23 cellular contexts compared by ENCODE assay signal in genomic region chr22:29830585-29830984, GRCh38. TPM values are rescaled to one million over a fixed set of nuclear protein-coding genes. Genes with fewer than 3 reads are reported as not detected.
DNase-seq lines count a peak whose midpoint lies in the region; ATAC-seq and TF ChIP-seq lines count a peak whose summit lies in the region.
"Had no signal": no experiment of that assay in that cellular context is flagged by ENCODE, and none has a peak within 500 bp of the region (broad histone marks: within the 10 kb centered on the region; RNA-seq: fewer than 3 reads in every experiment).

No MANE protein-coding gene starts in this region.

- ATAC-seq in HG02642 (IDR thresholded peaks at IDR 0.05; ENCODE audit: poor library complexity, unreplicated experiment), result no peak
- ATAC-seq: HCT116; natural killer cell treated with Interleukin-12 subunit alpha and Interleukin-12 subunit beta and Interleukin-15 and Interleukin-18, amount 100 ng/mL, for 72 hours had no signal

- H3K27ac ChIP-seq in mammary epithelial cell (ENCODE audit: insufficient read depth, low read depth, low read length), result no peak overlapping the region

- no peak for TF ChIP-seq CTCF in MCF 10A (IDR thresholded peaks at IDR 0.05; ENCODE audit: unreplicated experiment)
- no peak for TF ChIP-seq CTCF in mammary epithelial cell (conservative IDR thresholded peaks at IDR 0.05 in 1 of 2, IDR thresholded peaks at IDR 0.05 in 1 of 2; ENCODE audit: extremely low read depth in 1 of 2, insufficient read depth in 1 of 2, low read depth in 1 of 2, low read length in 2 of 2)

- POLR2A ChIA-PET in MCF 10A (lab: Yijun Ruan, JAX), result no interaction called here

- H3K36me3 ChIP-seq in mammary epithelial cell (ENCODE audit: insufficient read depth, low read length), result peaks cover 10% of the 10 kb centered on the region

- WGBS in mammary epithelial cell (ENCODE audit: low coverage, missing lambda C conversion rate), result 84% methylated on average over 8 of the region's 8 CpGs

- no peak overlapping the region for H3K4me3 Mint-ChIP-seq in MCF 10A (ENCODE audit: unreplicated experiment)
- H3K4me3 Mint-ChIP-seq: activated naive CD8-positive, alpha-beta T cell treated with anti-CD3 and anti-CD28 coated beads, Interleukin-2, amount 10 ng/mL, durations not matched to agents 7 days and 5 days; activated T-helper 1 cell treated with anti-CD3 and anti-CD28 coated beads, Interleukin-12 subunit alpha, Interleukin-12 subunit beta, Interleukin-2, Interleukin-4 antibody, amounts not matched to agents 30 ng/mL and 10 ng/mL and 1 ng/mL, durations not matched to agents 14 hours and 24 hours and 36 hours; mesothelial cell of epicardium; natural killer cell treated with Interleukin-12 subunit alpha and Interleukin-12 subunit beta and Interleukin-15 and Interleukin-18, amount 100 ng/mL, for 72 hours had no signal

- H3K79me2 ChIP-seq in mammary epithelial cell (ENCODE audit: insufficient read depth, low read length), result peaks cover 13% of the 10 kb centered on the region

- no peak overlapping the region for H3K9ac ChIP-seq in mammary epithelial cell (ENCODE audit: insufficient read depth, low read length)

- intact Hi-C loops in MCF 10A (cut with micrococcal nuclease), result no loop called here
- intact Hi-C loops in mammary epithelial cell (cut with micrococcal nuclease), result no loop called here

- H3K4me3 ChIP-seq in mammary epithelial cell (replicated peaks in 1 of 3; ENCODE audit: insufficient read depth in 1 of 3, low read depth in 2 of 3, low read length in 3 of 3), result no peak overlapping the region

- no peak overlapping the region for H3K4me2 ChIP-seq in mammary epithelial cell (ENCODE audit: insufficient read depth, low read depth, low read length)

- peaks cover 2% of the 10 kb centered on the region for H3K4me1 Mint-ChIP-seq in MCF 10A (ENCODE audit: insufficient read depth, unreplicated experiment)

- dilution Hi-C loops in mammary epithelial cell (cut with HindIII; ENCODE audit: low sequenced_read_pairs), result no loop called here

- H3K27me3 ChIP-seq in mammary epithelial cell (ENCODE audit: insufficient read depth, low read length), result no peaks in the 10 kb centered on the region

- H3K27ac Mint-ChIP-seq in MCF 10A (ENCODE audit: low read depth, unreplicated experiment), result peak overlapping the region; percentile 53
- H3K27ac Mint-ChIP-seq: activated T-helper 1 cell treated with anti-CD3 and anti-CD28 coated beads, Interleukin-12 subunit alpha, Interleukin-12 subunit beta, Interleukin-2, Interleukin-4 antibody, amounts not matched to agents 30 ng/mL and 10 ng/mL and 1 ng/mL, durations not matched to agents 14 hours and 24 hours and 36 hours; mesothelial cell of epicardium; progenitor cell of endocrine pancreas had no signal

- in situ Hi-C loops in mammary epithelial cell (cut with MboI; ENCODE audit: low sequenced_read_pairs in 2 of 2), result no loop called here

- BruUV-seq in MCF 10A (replicated peaks; lab: Mats Ljungman, UMichigan) (no TSS peak), mammary epithelial cell (replicated peaks; lab: Mats Ljungman, UMichigan) (no TSS peak)

- H3K36me3 Mint-ChIP-seq in MCF 10A (ENCODE audit: insufficient read depth, unreplicated experiment), result peaks cover 41% of the 10 kb centered on the region

- no peaks in the 10 kb centered on the region for H3K9me3 Mint-ChIP-seq in MCF 10A (ENCODE audit: unreplicated experiment)
- H3K9me3 Mint-ChIP-seq: activated naive CD8-positive, alpha-beta T cell treated with anti-CD3 and anti-CD28 coated beads, Interleukin-2, amount 10 ng/mL, durations not matched to agents 7 days and 5 days; activated T-helper 1 cell treated with anti-CD3 and anti-CD28 coated beads, Interleukin-12 subunit alpha, Interleukin-12 subunit beta, Interleukin-2, Interleukin-4 antibody, amounts not matched to agents 30 ng/mL and 10 ng/mL and 1 ng/mL, durations not matched to agents 14 hours and 24 hours and 36 hours; mesothelial cell of epicardium; natural killer cell treated with Interleukin-12 subunit alpha and Interleukin-12 subunit beta and Interleukin-15 and Interleukin-18, amount 100 ng/mL, for 72 hours had no signal

- H3K9me3 ChIP-seq in mammary epithelial cell (replicated peaks; ENCODE audit: insufficient read depth, low read length), result no peaks in the 10 kb centered on the region

- H2AFZ ChIP-seq in mammary epithelial cell (ENCODE audit: low read depth, low read length), result no peak overlapping the region

- CTCF ChIA-PET in MCF 10A (lab: Yijun Ruan, JAX) (interaction anchor here (0.6 kb wide), 2 partner anchors 10 to 14 kb away, joined by 3 read pairs; no protein-coding TSS in a partner anchor), mammary epithelial cell (lab: Charles Lee; ENCODE audit: low non-redundant PET) (no interaction called here)

- H4K20me1 ChIP-seq in mammary epithelial cell (ENCODE audit: insufficient read depth, low read length), result no peaks in the 10 kb centered on the region

- H3K4me1 ChIP-seq in mammary epithelial cell (ENCODE audit: insufficient read depth, low read length), result no peaks in the 10 kb centered on the region

- DNase-seq in MCF 10A (ENCODE audit: unreplicated experiment) (no peak), mammary epithelial cell (no peak), dermis blood vessel endothelial cell (peak; percentile 3), kidney glomerular epithelial cell (lab: John Stamatoyannopoulos, UW) (peak; percentile 4), KG1 (lab: John Stamatoyannopoulos, UW) (no peak), NCI-H2171 treated with DMSO at 0.1 percent for 48 hours (lab: John Stamatoyannopoulos, UW) (no peak), NCI-H510A treated with DMSO at 0.1 percent for 48 hours (lab: John Stamatoyannopoulos, UW) (no peak)
- DNase-seq: activated naive CD8-positive, alpha-beta T cell treated with anti-CD3 and anti-CD28 coated beads, Interleukin-2, amount 10 ng/mL, durations not matched to agents 7 days and 5 days; C1 segment of cervical spinal cord; DMS 273 treated with DMSO at 0.1 percent for 48 hours; foreskin melanocyte; NCI-H1105; NCI-H2029 treated with DMSO at 0.1 percent for 48 hours; NCI-H510A; NK-92 treated with Interleukin-12 subunit alpha and Interleukin-12 subunit beta, amount 100 ng/mL, for 24 hours; stimulated activated CD4-positive, alpha-beta T cell treated with anti-CD3 and anti-CD28 coated beads, Interleukin-4, amount 100 ng/mL, for 24 hours; T1000 had no signal

- H3K27me3 Mint-ChIP-seq in MCF 10A (ENCODE audit: insufficient read depth, unreplicated experiment), result no peaks in the 10 kb centered on the region
- H3K27me3 Mint-ChIP-seq: activated naive CD8-positive, alpha-beta T cell treated with anti-CD3 and anti-CD28 coated beads, Interleukin-2, amount 10 ng/mL, durations not matched to agents 7 days and 5 days; natural killer cell treated with Interleukin-12 subunit alpha and Interleukin-12 subunit beta and Interleukin-15 and Interleukin-18, amount 100 ng/mL, for 72 hours; progenitor cell of endocrine pancreas had no signal

RNA-seq across cellular contexts. Expression of gene ASCC2, which starts 7.5 kb away (rescaled TPM):
- total RNA-seq in MCF 10A (2022) (63.2 and 70.7 TPM in 2 replicates), mammary epithelial cell (10 to 100 TPM; 41.3 to 72.2 TPM), dermis blood vessel endothelial cell (24.2 and 33.5 TPM in 2 replicates)
- 41.7 TPM for polyA plus RNA-seq in mammary epithelial cell
- polyA minus RNA-seq in mammary epithelial cell, result 155 TPM

RNA-seq across cellular contexts. Expression of gene MTMR3, which starts 52.4 kb away (rescaled TPM):
- 34.4 and 36.4 TPM in 2 replicates for total RNA-seq in MCF 10A (2022)
- total RNA-seq in mammary epithelial cell, result 10 to 100 TPM; 34.1 to 67.2 TPM
- 11.1 TPM for polyA plus RNA-seq in mammary epithelial cell
- polyA minus RNA-seq in mammary epithelial cell, result 35.4 TPM
- total RNA-seq in dermis blood vessel endothelial cell, result 41.4 and 42.7 TPM in 2 replicates

Comparison
In these comparisons a context has a peak if more than half of its experiments do, and no peak if none do; other contexts are left out.
1. DNase-seq: peak in dermis blood vessel endothelial cell (single experiment) and kidney glomerular epithelial cell (single experiment); none in MCF 10A (single experiment), mammary epithelial cell (single experiment), KG1 (single experiment), NCI-H2171 treated with DMSO at 0.1 percent for 48 hours (single experiment) and NCI-H510A treated with DMSO at 0.1 percent for 48 hours (single experiment).